Comparison of ENCODE assay signal across 1 cellular context in the genomic region with DNA sequence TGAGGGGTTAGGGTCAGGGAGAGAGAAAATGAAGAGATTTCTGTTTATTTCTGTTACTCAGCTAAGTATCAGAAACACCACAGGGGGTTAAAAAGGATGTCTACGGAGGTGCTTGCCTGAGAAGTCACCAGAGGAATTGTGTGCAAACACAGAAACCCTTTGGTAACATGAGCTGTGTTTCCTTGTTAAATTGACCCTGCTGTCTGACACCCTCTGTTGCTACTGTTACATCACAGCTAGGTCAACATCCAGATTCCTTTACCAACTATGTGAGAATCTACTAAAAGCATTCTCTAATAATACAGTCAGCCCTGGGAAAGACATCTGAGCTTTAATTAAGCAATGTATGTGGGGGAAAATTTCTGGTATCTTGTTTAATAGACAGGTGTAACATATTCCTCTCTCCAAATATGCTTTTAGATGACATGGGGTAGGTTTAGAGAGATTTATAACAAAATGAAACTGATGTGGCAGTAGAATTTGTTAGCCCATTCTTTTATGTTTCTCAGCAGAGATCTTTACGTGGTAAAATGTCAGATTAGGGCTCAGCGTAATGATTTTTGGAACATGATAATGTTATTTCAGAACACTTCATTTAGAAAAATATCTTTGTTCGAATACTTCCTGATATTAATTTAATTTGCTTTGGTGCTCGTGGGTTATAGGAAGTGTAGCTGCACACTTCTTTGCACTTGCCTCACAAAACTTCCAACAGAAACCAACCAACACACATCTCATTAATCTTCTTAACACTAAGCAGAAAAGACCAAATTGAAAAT.
TF ChIP-seq lines count a peak whose summit lies in the region.

No MANE protein-coding gene starts in this region.

TF ChIP-seq in HepG2, 621 proteins besides CTCF, POLR2A, EP300 and RAD21 (continued from another document):
- TF ChIP-seq ZNF362 (CRISPR knock-in tag; IDR thresholded peaks at IDR 0.05; ENCODE audit: borderline replicate concordance) (peak; percentile 58; the same call in 1 of the 2 replicates), HNF4A (CRISPR knock-in tag; IDR thresholded peaks at IDR 0.05) (peak; percentile 83), PHF21A (CRISPR knock-in tag; IDR thresholded peaks at IDR 0.05) (peak; percentile 86), ETV5 (CRISPR knock-in tag; IDR thresholded peaks at IDR 0.05; ENCODE audit: borderline replicate concordance) (peak; percentile 89), SPEN (CRISPR knock-in tag; IDR thresholded peaks at IDR 0.05; ENCODE audit: low read depth) (peak; percentile 82; the same call in 1 of the 2 replicates), FOXA1 (IDR thresholded peaks at IDR 0.05) (peak; percentile 80), FOXA1 (CRISPR knock-in tag; IDR thresholded peaks at IDR 0.05) (peak; percentile 98), ZNF775 (CRISPR knock-in tag; IDR thresholded peaks at IDR 0.05; ENCODE audit: borderline replicate concordance) (peak; percentile 66; the same call in 1 of the 2 replicates), ZNF816 (CRISPR knock-in tag; IDR thresholded peaks at IDR 0.05; ENCODE audit: borderline replicate concordance) (no peak; the same call in 1 of the 2 replicates), TBX3 (IDR thresholded peaks at IDR 0.05; ENCODE audit: borderline replicate concordance) (peak; percentile 96), FOXK1 (CRISPR knock-in tag; IDR thresholded peaks at IDR 0.05; ENCODE audit: borderline replicate concordance, low read depth) (peak; percentile 98), ZNF335 (CRISPR knock-in tag; IDR thresholded peaks at IDR 0.05) (peak; percentile 69), CEBPB (IDR thresholded peaks at IDR 0.05; ENCODE audit: borderline replicate concordance, low read depth, low read length) (peak; percentile 89), KAT7 (CRISPR knock-in tag; IDR thresholded peaks at IDR 0.05; ENCODE audit: borderline replicate concordance) (peak; percentile 72; the same call in 1 of the 2 replicates), CBFB (CRISPR knock-in tag; IDR thresholded peaks at IDR 0.05) (peak; percentile 67; the same call in 1 of the 2 replicates), MXD4 (CRISPR knock-in tag; IDR thresholded peaks at IDR 0.05) (peak; percentile 69; the same call in 1 of the 2 replicates), DPF2 (CRISPR knock-in tag; IDR thresholded peaks at IDR 0.05; ENCODE audit: borderline replicate concordance, low read depth) (peak; percentile 93), TSC22D2 (CRISPR knock-in tag; IDR thresholded peaks at IDR 0.05; ENCODE audit: borderline replicate concordance) (peak; percentile 91; the same call in 1 of the 2 replicates), ZBTB40 (IDR thresholded peaks at IDR 0.05) (no peak), ZBTB40 (CRISPR knock-in tag; IDR thresholded peaks at IDR 0.05) (no peak; the same call in 1 of the 2 replicates), TMF1 (CRISPR knock-in tag; IDR thresholded peaks at IDR 0.05; ENCODE audit: low read depth) (no peak), ATF1 (CRISPR knock-in tag; IDR thresholded peaks at IDR 0.05) (peak; percentile 74; the same call in 1 of the 2 replicates), REXO4 (CRISPR knock-in tag; IDR thresholded peaks at IDR 0.05; ENCODE audit: borderline replicate concordance) (no peak), EEA1 (CRISPR knock-in tag; IDR thresholded peaks at IDR 0.05; ENCODE audit: borderline replicate concordance) (no peak), ZNF234 (CRISPR knock-in tag; conservative IDR thresholded peaks at IDR 0.05) (no peak), ONECUT2 (CRISPR knock-in tag; IDR thresholded peaks at IDR 0.05) (peak; percentile 62; the same call in 1 of the 2 replicates), CENPT (CRISPR knock-in tag; IDR thresholded peaks at IDR 0.05; ENCODE audit: low read depth) (no peak), SIX1 (CRISPR knock-in tag; IDR thresholded peaks at IDR 0.05; ENCODE audit: borderline replicate concordance) (peak; percentile 99), ZNF232 (CRISPR knock-in tag; IDR thresholded peaks at IDR 0.05; ENCODE audit: borderline replicate concordance) (0 out of 2 replicates have a peak, but pooled peaks have one; percentile 61)
- TF ChIP-seq, protein P1, sequence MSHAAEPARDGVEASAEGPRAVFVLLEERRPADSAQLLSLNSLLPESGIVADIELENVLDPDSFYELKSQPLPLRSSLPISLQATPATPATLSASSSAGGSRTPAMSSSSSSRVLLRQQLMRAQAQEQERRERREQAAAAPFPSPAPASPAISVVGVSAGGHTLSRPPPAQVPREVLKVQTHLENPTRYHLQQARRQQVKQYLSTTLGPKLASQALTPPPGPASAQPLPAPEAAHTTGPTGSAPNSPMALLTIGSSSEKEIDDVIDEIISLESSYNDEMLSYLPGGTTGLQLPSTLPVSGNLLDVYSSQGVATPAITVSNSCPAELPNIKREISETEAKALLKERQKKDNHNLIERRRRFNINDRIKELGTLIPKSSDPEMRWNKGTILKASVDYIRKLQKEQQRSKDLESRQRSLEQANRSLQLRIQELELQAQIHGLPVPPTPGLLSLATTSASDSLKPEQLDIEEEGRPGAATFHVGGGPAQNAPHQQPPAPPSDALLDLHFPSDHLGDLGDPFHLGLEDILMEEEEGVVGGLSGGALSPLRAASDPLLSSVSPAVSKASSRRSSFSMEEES (CRISPR knock-in tag; IDR thresholded peaks at IDR 0.05) = peak; percentile 86
- TF ChIP-seq, protein P2, sequence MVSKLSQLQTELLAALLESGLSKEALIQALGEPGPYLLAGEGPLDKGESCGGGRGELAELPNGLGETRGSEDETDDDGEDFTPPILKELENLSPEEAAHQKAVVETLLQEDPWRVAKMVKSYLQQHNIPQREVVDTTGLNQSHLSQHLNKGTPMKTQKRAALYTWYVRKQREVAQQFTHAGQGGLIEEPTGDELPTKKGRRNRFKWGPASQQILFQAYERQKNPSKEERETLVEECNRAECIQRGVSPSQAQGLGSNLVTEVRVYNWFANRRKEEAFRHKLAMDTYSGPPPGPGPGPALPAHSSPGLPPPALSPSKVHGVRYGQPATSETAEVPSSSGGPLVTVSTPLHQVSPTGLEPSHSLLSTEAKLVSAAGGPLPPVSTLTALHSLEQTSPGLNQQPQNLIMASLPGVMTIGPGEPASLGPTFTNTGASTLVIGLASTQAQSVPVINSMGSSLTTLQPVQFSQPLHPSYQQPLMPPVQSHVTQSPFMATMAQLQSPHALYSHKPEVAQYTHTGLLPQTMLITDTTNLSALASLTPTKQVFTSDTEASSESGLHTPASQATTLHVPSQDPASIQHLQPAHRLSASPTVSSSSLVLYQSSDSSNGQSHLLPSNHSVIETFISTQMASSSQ (IDR thresholded peaks at IDR 0.05; ENCODE audit: low read depth) = peak; percentile 79
- TF ChIP-seq, protein P2 (CRISPR knock-in tag; IDR thresholded peaks at IDR 0.05; ENCODE audit: borderline replicate concordance) = peak; percentile 93
- TF ChIP-seq, protein P3, sequence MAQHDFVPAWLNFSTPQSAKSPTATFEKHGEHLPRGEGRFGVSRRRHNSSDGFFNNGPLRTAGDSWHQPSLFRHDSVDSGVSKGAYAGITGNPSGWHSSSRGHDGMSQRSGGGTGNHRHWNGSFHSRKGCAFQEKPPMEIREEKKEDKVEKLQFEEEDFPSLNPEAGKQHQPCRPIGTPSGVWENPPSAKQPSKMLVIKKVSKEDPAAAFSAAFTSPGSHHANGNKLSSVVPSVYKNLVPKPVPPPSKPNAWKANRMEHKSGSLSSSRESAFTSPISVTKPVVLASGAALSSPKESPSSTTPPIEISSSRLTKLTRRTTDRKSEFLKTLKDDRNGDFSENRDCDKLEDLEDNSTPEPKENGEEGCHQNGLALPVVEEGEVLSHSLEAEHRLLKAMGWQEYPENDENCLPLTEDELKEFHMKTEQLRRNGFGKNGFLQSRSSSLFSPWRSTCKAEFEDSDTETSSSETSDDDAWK (CRISPR knock-in tag; IDR thresholded peaks at IDR 0.05) = no peak
- TF ChIP-seq, protein P4, sequence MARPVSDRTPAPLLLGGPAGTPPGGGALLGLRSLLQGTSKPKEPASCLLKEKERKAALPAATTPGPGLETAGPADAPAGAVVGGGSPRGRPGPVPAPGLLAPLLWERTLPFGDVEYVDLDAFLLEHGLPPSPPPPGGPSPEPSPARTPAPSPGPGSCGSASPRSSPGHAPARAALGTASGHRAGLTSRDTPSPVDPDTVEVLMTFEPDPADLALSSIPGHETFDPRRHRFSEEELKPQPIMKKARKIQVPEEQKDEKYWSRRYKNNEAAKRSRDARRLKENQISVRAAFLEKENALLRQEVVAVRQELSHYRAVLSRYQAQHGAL (CRISPR knock-in tag; IDR thresholded peaks at IDR 0.05; ENCODE audit: not compliant biosample characterization) = peak; percentile 56
